In the genomic region with DNA sequence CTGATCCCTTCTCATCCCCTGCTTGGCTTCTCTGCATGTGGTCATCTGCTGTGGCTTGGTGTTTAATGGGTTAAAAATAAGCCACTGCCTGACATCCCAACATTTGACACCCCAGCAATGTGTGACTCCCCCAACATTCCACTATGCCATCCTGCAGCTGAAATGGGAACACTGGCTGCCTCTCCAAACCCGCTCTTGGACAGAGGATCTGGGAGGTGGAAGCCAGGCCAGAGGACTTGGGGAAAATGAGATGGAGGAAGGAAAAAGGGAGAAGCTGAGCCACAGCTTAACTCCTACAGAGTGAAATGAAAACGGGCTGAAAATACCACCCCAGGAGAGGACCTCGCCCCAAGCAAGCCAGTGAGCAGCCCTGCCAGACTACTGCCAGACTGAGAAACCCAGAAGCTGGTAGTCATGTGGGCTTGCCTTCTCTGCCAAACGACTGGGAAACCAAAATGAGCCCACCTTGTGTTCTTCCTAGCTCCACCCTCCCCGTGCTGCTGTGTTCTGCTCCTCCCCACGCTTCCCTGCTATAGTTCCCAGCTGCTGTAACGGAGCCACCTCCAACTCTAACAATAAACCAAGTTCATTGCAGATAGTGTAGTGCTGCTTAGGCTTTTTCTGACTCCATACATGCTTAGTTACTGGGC, we compare ENCODE assay signal across 17 cellular contexts. TPM values are rescaled to one million over a fixed set of nuclear protein-coding genes. Genes with fewer than 3 reads are reported as not detected.
DNase-seq lines count a peak whose midpoint lies in the region; ATAC-seq, FAIRE-seq and TF ChIP-seq lines count a peak whose summit lies in the region.
"Had no signal": no experiment of that assay in that cellular context is flagged by ENCODE, and none has a peak within 500 bp of the region (broad histone marks: within the 10 kb centered on the region; RNA-seq: fewer than 3 reads in every experiment).

No MANE protein-coding gene starts in this region.

- peaks cover 14% of the 10 kb centered on the region for H4K20me1 ChIP-seq in astrocyte (ENCODE audit: insufficient read depth, low read length)

- H3K27ac Mint-ChIP-seq in MCF 10A (ENCODE audit: low read depth, unreplicated experiment) (no peak overlapping the region), astrocyte (ENCODE audit: unreplicated experiment) (peak overlapping the region; percentile 36)
- H3K27ac Mint-ChIP-seq: activated CD4-positive, alpha-beta T cell treated with anti-CD3 and anti-CD28 coated beads, Interleukin-2, amount 10 ng/mL, durations not matched to agents 7 days and 5 days; memory B cell; stimulated activated memory B cell treated with anti-CD40 and anti-IgM and Interleukin-4, amounts not matched to agents 10 μg/mL and 1 μg/mL and 100 μg/mL, for 72 hours had no signal

- no peak for TF ChIP-seq POLR2A in breast epithelium (IDR thresholded peaks at IDR 0.05)

- H3K9me3 ChIP-seq in breast epithelium (no peaks in the 10 kb centered on the region), astrocyte (ENCODE audit: insufficient read depth, low read depth, low read length) (no peaks in the 10 kb centered on the region)
- H3K9me3 ChIP-seq: HAP-1 had no signal

- no peaks in the 10 kb centered on the region for H3K27me3 Mint-ChIP-seq in MCF 10A (ENCODE audit: insufficient read depth, unreplicated experiment)
- no peaks in the 10 kb centered on the region for H3K27me3 Mint-ChIP-seq in astrocyte (ENCODE audit: low read depth, unreplicated experiment)
- H3K27me3 Mint-ChIP-seq: activated CD4-positive, alpha-beta T cell treated with anti-CD3 and anti-CD28 coated beads, Interleukin-2, amount 10 ng/mL, durations not matched to agents 7 days and 5 days; memory B cell had no signal

- no peak overlapping the region for H3K4me3 ChIP-seq in breast epithelium
- no peak overlapping the region for H3K4me3 ChIP-seq in astrocyte (ENCODE audit: insufficient read depth, low read depth, low read length)
- H3K4me3 ChIP-seq: HAP-1, smooth muscle cell had no signal

- no peaks in the 10 kb centered on the region for H3K79me2 ChIP-seq in astrocyte (ENCODE audit: insufficient read depth, low read length)

- intact Hi-C loops in MCF 10A (cut with micrococcal nuclease) (no loop called here), breast epithelium (cut with DNase I; ENCODE audit: low total_unique reads) (no loop called here)

- H3K9ac ChIP-seq in astrocyte (ENCODE audit: low read length) = no peak overlapping the region

- H3K27ac ChIP-seq in breast epithelium (no peak overlapping the region), astrocyte (ENCODE audit: low read depth, low read length) (no peak overlapping the region), substantia nigra (ENCODE audit: low read depth, low read length, poor library complexity, severe bottlenecking) (peak overlapping the region; percentile 10)

- H3K4me1 Mint-ChIP-seq in MCF 10A (ENCODE audit: insufficient read depth, unreplicated experiment) = no peaks in the 10 kb centered on the region
- peaks cover 13% of the 10 kb centered on the region for H3K4me1 Mint-ChIP-seq in astrocyte (ENCODE audit: low read depth, unreplicated experiment)
- H3K4me1 Mint-ChIP-seq: memory B cell; stimulated activated memory B cell treated with anti-CD40 and anti-IgM and Interleukin-4, amounts not matched to agents 10 μg/mL and 1 μg/mL and 100 μg/mL, for 72 hours had no signal

- peaks cover 9% of the 10 kb centered on the region for H3K36me3 Mint-ChIP-seq in MCF 10A (ENCODE audit: insufficient read depth, unreplicated experiment)
- H3K36me3 Mint-ChIP-seq in astrocyte (ENCODE audit: low read depth, unreplicated experiment) = peaks cover 40% of the 10 kb centered on the region

- TSS peak; percentile 5 for BruUV-seq in MCF 10A (replicated peaks; lab: Mats Ljungman, UMichigan)

- CTCF ChIA-PET in MCF 10A (lab: Yijun Ruan, JAX) (interaction anchor here (1.2 kb wide), 1 partner anchor 17 kb away, joined by 5 read pairs; no protein-coding TSS in a partner anchor), HEK293T (lab: Yijun Ruan, JAX) (interaction anchor here (1.2 kb wide), 1 partner anchor 11 kb away, joined by 3 read pairs; no protein-coding TSS in a partner anchor)

- DNase-seq in MCF 10A (ENCODE audit: unreplicated experiment) (no peak), breast epithelium (ENCODE audit: low spot score in 2 of 2) (no peak), astrocyte (ENCODE audit: low read depth) (no peak), medulla oblongata (ENCODE audit: extremely low spot score) (peak; percentile 37), substantia nigra (lab: John Stamatoyannopoulos, UW) (peak in 2 of 49 donors; percentile 13 to 19), HEK293T (ENCODE audit: extremely low spot score) (no peak)
- DNase-seq in effector CD8-positive, alpha-beta T cell (lab: John Stamatoyannopoulos, UW) = no peak
- DNase-seq: activated CD4-positive, alpha-beta T cell treated with anti-CD3 and anti-CD28 coated beads, Interleukin-2, amount 10 ng/mL, durations not matched to agents 7 days and 5 days; GDM1; NCI-H2081 treated with DMSO at 0.1 percent for 48 hours had no signal

- FAIRE-seq in astrocyte (lab: Jason Lieb, UNC) = no peak
- FAIRE-seq: endothelial cell of umbilical vein, TTC549 had no signal

- no peaks in the 10 kb centered on the region for H3K4me1 ChIP-seq in breast epithelium
- H3K4me1 ChIP-seq in astrocyte (ENCODE audit: insufficient read depth, low read length) = no peaks in the 10 kb centered on the region
- H3K4me1 ChIP-seq: HAP-1 had no signal

- no peak overlapping the region for H2AFZ ChIP-seq in astrocyte (ENCODE audit: low read depth, low read length)

- TF ChIP-seq CTCF in MCF 10A (IDR thresholded peaks at IDR 0.05; ENCODE audit: unreplicated experiment) = no peak
- TF ChIP-seq CTCF in breast epithelium (IDR thresholded peaks at IDR 0.05) = no peak
- no peak for TF ChIP-seq CTCF in astrocyte (IDR thresholded peaks at IDR 0.05; ENCODE audit: insufficient read depth, low read depth, low read length)

- H3K4me3 Mint-ChIP-seq in MCF 10A (ENCODE audit: unreplicated experiment) (no peak overlapping the region), astrocyte (ENCODE audit: unreplicated experiment) (no peak overlapping the region)
- H3K4me3 Mint-ChIP-seq: activated CD4-positive, alpha-beta T cell treated with anti-CD3 and anti-CD28 coated beads, Interleukin-2, amount 10 ng/mL, durations not matched to agents 7 days and 5 days; memory B cell; stimulated activated memory B cell treated with anti-CD40 and anti-IgM and Interleukin-4, amounts not matched to agents 10 μg/mL and 1 μg/mL and 100 μg/mL, for 72 hours had no signal

- POLR2A ChIA-PET in MCF 10A (lab: Yijun Ruan, JAX) (no interaction called here), HEK293T (lab: Yijun Ruan, JAX) (interaction anchor here (0.6 kb wide), 1 partner anchor 38 kb away, joined by 3 read pairs; a partner anchor contains a TSS)

- no peak overlapping the region for H3K4me2 ChIP-seq in astrocyte (ENCODE audit: low read length)
- H3K4me2 ChIP-seq: smooth muscle cell had no signal

- H3K27me3 ChIP-seq in breast epithelium (no peaks in the 10 kb centered on the region), astrocyte (ENCODE audit: insufficient read depth, low read length) (no peaks in the 10 kb centered on the region)

- ATAC-seq in HG03520 (IDR thresholded peaks at IDR 0.05; ENCODE audit: unreplicated experiment) = no peak
- ATAC-seq: stimulated activated memory B cell treated with anti-CD40 and anti-IgM and Interleukin-4, amounts not matched to agents 10 μg/mL and 1 μg/mL and 100 μg/mL, for 72 hours had no signal

- H3K9me3 Mint-ChIP-seq in MCF 10A (ENCODE audit: unreplicated experiment) = no peaks in the 10 kb centered on the region
- H3K9me3 Mint-ChIP-seq in astrocyte (ENCODE audit: unreplicated experiment) = no peaks in the 10 kb centered on the region
- H3K9me3 Mint-ChIP-seq: activated CD4-positive, alpha-beta T cell treated with anti-CD3 and anti-CD28 coated beads, Interleukin-2, amount 10 ng/mL, durations not matched to agents 7 days and 5 days; memory B cell; stimulated activated memory B cell treated with anti-CD40 and anti-IgM and Interleukin-4, amounts not matched to agents 10 μg/mL and 1 μg/mL and 100 μg/mL, for 72 hours had no signal

- no peaks in the 10 kb centered on the region for H3K36me3 ChIP-seq in breast epithelium
- peaks cover 7% of the 10 kb centered on the region for H3K36me3 ChIP-seq in astrocyte (ENCODE audit: insufficient read depth, low read length)

TF ChIP-seq in HEK293T, 16 proteins besides CTCF, POLR2A, EP300 and RAD21:
- TF ChIP-seq ZNF384 (IDR thresholded peaks at IDR 0.05) (no peak), SUZ12 (IDR thresholded peaks at IDR 0.05) (no peak), ARNT (IDR thresholded peaks at IDR 0.05) (no peak), LEF1 (IDR thresholded peaks at IDR 0.05; ENCODE audit: borderline replicate concordance) (no peak), BHLHE40 (IDR thresholded peaks at IDR 0.05; ENCODE audit: borderline replicate concordance) (no peak), FOXA1 (IDR thresholded peaks at IDR 0.05) (no peak), SP1 (IDR thresholded peaks at IDR 0.05) (no peak), CTBP1 (IDR thresholded peaks at IDR 0.05; ENCODE audit: borderline replicate concordance) (no peak), ELF4 (IDR thresholded peaks at IDR 0.05) (no peak), L3MBTL2 (conservative IDR thresholded peaks at IDR 0.05) (no peak), FOXM1 (IDR thresholded peaks at IDR 0.05; ENCODE audit: borderline replicate concordance) (no peak), FOXK2 (IDR thresholded peaks at IDR 0.05) (no peak), HDGF (IDR thresholded peaks at IDR 0.05; ENCODE audit: borderline replicate concordance) (no peak)
- TF ChIP-seq, protein P1, sequence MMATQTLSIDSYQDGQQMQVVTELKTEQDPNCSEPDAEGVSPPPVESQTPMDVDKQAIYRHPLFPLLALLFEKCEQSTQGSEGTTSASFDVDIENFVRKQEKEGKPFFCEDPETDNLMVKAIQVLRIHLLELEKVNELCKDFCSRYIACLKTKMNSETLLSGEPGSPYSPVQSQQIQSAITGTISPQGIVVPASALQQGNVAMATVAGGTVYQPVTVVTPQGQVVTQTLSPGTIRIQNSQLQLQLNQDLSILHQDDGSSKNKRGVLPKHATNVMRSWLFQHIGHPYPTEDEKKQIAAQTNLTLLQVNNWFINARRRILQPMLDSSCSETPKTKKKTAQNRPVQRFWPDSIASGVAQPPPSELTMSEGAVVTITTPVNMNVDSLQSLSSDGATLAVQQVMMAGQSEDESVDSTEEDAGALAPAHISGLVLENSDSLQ (IDR thresholded peaks at IDR 0.05) = no peak
TF ChIP-seq in HEK293T: peak in this region for 0.

RNA-seq across cellular contexts. Expression of a gene that starts 13.7 kb away (rescaled TPM):
- total RNA-seq in MCF 10A (2022) (0.09 and 0.17 TPM in 2 replicates), breast epithelium (10 to 100 TPM in 1 of 3 donors, 1 to 10 TPM in 2; 2.8 to 12.8 (median 8.8) TPM), astrocyte (138 and 142 TPM in 2 replicates)

RNA-seq across cellular contexts. Expression of a gene that starts 38.2 kb away (rescaled TPM):
- total RNA-seq in MCF 10A (2022) (38.8 and 53.5 TPM in 2 replicates), breast epithelium (10 to 100 TPM; 30.1 to 65.5 (median 60.9) TPM), astrocyte (71.9 and 73.1 TPM in 2 replicates)

RNA-seq across cellular contexts. Expression of a gene that starts 58.9 kb away (rescaled TPM):
- total RNA-seq in MCF 10A (2022) = 56.8 and 64.0 TPM in 2 replicates
- total RNA-seq in breast epithelium = 10 to 100 TPM; 11.4 to 75.4 (median 33.2) TPM
- total RNA-seq in astrocyte = 21.4 and 26.0 TPM in 2 replicates

Comparison
In these comparisons a context has a peak if more than half of its experiments do, and no peak if none do; other contexts are left out.
1. RNA of a gene that starts 13.7 kb away (total RNA-seq): 138 to 142 TPM in astrocyte; 2.8 to 12.8 TPM in breast epithelium and 0.09 to 0.17 TPM in MCF 10A; every median in the first group is over 10 times any median in the second.